Comparison of ENCODE assay signal across 21 cellular contexts in genomic region chr10:132783165-132783736, GRCh38. TPM values are rescaled to one million over a fixed set of nuclear protein-coding genes. Genes with fewer than 3 reads are reported as not detected.
"Had no signal": no experiment of that assay in that cellular context is flagged by ENCODE, and none has a peak within 500 bp of the region (broad histone marks: within the 10 kb centered on the region; RNA-seq: fewer than 3 reads in every experiment).

No MANE protein-coding gene starts in this region.

- H3K9me3 ChIP-seq: mucosa of descending colon, sigmoid colon, testis had no signal

- H3K36me3 ChIP-seq: breast epithelium, WERI-Rb-1 had no signal

- DNase-seq: activated CD4-positive, alpha-beta T cell treated with anti-CD3 and anti-CD28 coated beads for 4 hours; activated CD8-positive, alpha-beta memory T cell treated with anti-CD3 and anti-CD28 coated beads for 24 hours; left colon; mammary epithelial cell; mucosa of descending colon; nucleus accumbens; sigmoid colon; stimulated activated CD4-positive, alpha-beta T cell treated with anti-CD3 and anti-CD28 coated beads, Interleukin-2, amount 100 ng/mL, for 24 hours; stimulated activated naive CD4-positive, alpha-beta T cell treated with Interleukin-2 at 50 U/mL for 16 hours; testis; WERI-Rb-1 had no signal

- H3K4me3 ChIP-seq: breast epithelium, esophagus muscularis mucosa, mucosa of descending colon, sigmoid colon had no signal

- H3K27me3 ChIP-seq: testis had no signal

- H3K9me3 Mint-ChIP-seq: activated naive CD4-positive, alpha-beta T cell treated with anti-CD3 and anti-CD28 coated beads, Interleukin-2, amount 50 U/mL, for 24 hours had no signal

- H3K4me1 ChIP-seq: breast epithelium had no signal

- H3K4me1 Mint-ChIP-seq: activated naive CD4-positive, alpha-beta T cell treated with anti-CD3 and anti-CD28 coated beads, Interleukin-2, amount 50 U/mL, for 24 hours had no signal

- H3K27ac Mint-ChIP-seq: activated naive CD4-positive, alpha-beta T cell treated with anti-CD3 and anti-CD28 coated beads, Interleukin-2, amount 50 U/mL, for 24 hours had no signal

- FAIRE-seq: endometrium had no signal

- H3K27ac ChIP-seq: breast epithelium, esophagus muscularis mucosa, sigmoid colon, testis, WERI-Rb-1 had no signal

RNA-seq across cellular contexts. Expression of gene NKX6-2, which starts 2.7 kb away (rescaled TPM):
- total RNA-seq: breast epithelium, cerebellum, dermis microvascular lymphatic vessel endothelial cell, esophagus muscularis mucosa, fibroblast of villous mesenchyme, left colon, mammary epithelial cell, mucosa of descending colon, posterior vena cava, sigmoid colon, SK-MEL-5, urinary bladder had no signal
